Comparison of ENCODE assay signal across 1 cellular context in the genomic region with DNA sequence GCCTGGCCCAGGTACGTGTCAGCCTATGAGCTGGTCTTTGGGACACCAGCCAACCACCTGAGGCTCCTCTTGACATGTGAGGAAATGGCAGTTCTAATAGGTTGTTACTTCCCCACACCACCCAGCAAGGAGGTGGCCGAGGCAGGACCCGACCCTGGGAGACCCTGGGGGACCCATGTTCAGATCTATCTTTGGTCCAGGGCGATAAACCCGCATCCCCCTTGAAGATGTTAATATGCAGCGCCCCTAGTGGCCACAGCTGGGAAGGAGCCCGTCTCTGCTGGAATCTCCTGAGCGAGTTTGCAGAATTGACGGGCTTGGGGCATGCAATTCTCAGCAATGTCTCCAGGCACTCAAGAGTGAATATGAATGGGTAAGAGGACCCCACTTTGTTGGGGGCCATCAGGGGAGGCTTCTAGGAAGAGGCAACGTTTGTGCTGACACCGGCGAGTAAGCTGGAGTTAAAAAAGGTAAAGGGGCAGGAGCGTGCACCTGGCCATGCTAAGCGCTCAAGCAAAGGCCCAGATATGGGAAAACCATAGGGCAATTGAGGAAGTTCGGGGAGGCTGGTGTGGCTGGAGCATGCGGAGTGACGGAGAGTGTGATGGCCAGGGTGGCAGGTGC.
TF ChIP-seq lines count a peak whose summit lies in the region.

No MANE protein-coding gene starts in this region.

TF ChIP-seq in HepG2, 621 proteins besides CTCF, POLR2A, EP300 and RAD21 (continued from another document and continues in another):
- TF ChIP-seq, protein P1, sequence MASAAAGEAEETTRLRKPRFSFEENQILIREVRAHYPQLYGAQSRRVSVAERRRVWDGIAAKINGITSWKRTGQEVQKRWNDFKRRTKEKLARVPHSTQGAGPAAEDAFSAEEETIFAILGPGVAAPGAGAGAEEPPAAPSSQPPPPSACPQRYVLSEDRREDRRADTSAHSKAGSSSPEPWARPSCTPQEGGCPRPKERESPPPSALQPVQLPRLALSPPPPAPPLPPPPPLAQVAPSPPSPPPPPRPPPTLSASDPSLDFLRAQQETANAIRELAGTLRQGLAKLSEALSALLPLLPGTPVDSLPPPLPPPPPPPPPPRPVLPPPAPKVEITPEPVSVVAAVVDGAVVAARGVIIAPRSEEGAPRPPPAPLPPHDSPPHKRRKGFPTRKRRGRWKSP (CRISPR knock-in tag; IDR thresholded peaks at IDR 0.05) = no peak
- TF ChIP-seq, protein P2, sequence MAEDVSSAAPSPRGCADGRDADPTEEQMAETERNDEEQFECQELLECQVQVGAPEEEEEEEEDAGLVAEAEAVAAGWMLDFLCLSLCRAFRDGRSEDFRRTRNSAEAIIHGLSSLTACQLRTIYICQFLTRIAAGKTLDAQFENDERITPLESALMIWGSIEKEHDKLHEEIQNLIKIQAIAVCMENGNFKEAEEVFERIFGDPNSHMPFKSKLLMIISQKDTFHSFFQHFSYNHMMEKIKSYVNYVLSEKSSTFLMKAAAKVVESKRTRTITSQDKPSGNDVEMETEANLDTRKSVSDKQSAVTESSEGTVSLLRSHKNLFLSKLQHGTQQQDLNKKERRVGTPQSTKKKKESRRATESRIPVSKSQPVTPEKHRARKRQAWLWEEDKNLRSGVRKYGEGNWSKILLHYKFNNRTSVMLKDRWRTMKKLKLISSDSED (CRISPR knock-in tag; IDR thresholded peaks at IDR 0.05) = no peak
- TF ChIP-seq, protein P3, sequence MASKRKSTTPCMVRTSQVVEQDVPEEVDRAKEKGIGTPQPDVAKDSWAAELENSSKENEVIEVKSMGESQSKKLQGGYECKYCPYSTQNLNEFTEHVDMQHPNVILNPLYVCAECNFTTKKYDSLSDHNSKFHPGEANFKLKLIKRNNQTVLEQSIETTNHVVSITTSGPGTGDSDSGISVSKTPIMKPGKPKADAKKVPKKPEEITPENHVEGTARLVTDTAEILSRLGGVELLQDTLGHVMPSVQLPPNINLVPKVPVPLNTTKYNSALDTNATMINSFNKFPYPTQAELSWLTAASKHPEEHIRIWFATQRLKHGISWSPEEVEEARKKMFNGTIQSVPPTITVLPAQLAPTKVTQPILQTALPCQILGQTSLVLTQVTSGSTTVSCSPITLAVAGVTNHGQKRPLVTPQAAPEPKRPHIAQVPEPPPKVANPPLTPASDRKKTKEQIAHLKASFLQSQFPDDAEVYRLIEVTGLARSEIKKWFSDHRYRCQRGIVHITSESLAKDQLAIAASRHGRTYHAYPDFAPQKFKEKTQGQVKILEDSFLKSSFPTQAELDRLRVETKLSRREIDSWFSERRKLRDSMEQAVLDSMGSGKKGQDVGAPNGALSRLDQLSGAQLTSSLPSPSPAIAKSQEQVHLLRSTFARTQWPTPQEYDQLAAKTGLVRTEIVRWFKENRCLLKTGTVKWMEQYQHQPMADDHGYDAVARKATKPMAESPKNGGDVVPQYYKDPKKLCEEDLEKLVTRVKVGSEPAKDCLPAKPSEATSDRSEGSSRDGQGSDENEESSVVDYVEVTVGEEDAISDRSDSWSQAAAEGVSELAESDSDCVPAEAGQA (IDR thresholded peaks at IDR 0.05; ENCODE audit: low read depth) = no peak
- TF ChIP-seq, protein P3 (CRISPR knock-in tag; IDR thresholded peaks at IDR 0.05; ENCODE audit: borderline replicate concordance) = no peak
- TF ChIP-seq SOX6 (IDR thresholded peaks at IDR 0.05) (no peak), SOX6 (CRISPR knock-in tag; IDR thresholded peaks at IDR 0.05) (0 out of 2 replicates have a peak, but pooled peaks have one; percentile 10), LCORL (IDR thresholded peaks at IDR 0.05) (no peak), LCORL (CRISPR knock-in tag; IDR thresholded peaks at IDR 0.05) (no peak), ZBTB7B (CRISPR knock-in tag; IDR thresholded peaks at IDR 0.05) (no peak), PHF21A (CRISPR knock-in tag; IDR thresholded peaks at IDR 0.05) (no peak), MXI1 (IDR thresholded peaks at IDR 0.05; ENCODE audit: borderline replicate concordance, low read depth, low read length) (no peak), ZNF263 (CRISPR knock-in tag; IDR thresholded peaks at IDR 0.05) (0 out of 2 replicates have a peak, but pooled peaks have one; percentile 29), KDM1A (CRISPR knock-in tag; IDR thresholded peaks at IDR 0.05) (no peak), EZH2 (conservative IDR thresholded peaks at IDR 0.05; ENCODE audit: low read depth, low read length) (peak; percentile 63; the same call in 1 of the 2 replicates), SMC3 (IDR thresholded peaks at IDR 0.05; ENCODE audit: low read length) (0 out of 2 replicates have a peak, but pooled peaks have one; percentile 12), MAFG (CRISPR knock-in tag; IDR thresholded peaks at IDR 0.05) (no peak), ZNF292 (CRISPR knock-in tag; IDR thresholded peaks at IDR 0.05; ENCODE audit: borderline replicate concordance, low read depth) (no peak), ZNF350 (CRISPR knock-in tag; IDR thresholded peaks at IDR 0.05; ENCODE audit: borderline replicate concordance, low read depth) (peak; percentile 40; the same call in 1 of the 2 replicates), ZNF383 (CRISPR knock-in tag; IDR thresholded peaks at IDR 0.05; ENCODE audit: borderline replicate concordance) (no peak), ZNF619 (CRISPR knock-in tag; IDR thresholded peaks at IDR 0.05) (no peak), PHF8 (CRISPR knock-in tag; IDR thresholded peaks at IDR 0.05) (no peak), ZNF460 (CRISPR knock-in tag; IDR thresholded peaks at IDR 0.05; ENCODE audit: borderline replicate concordance) (no peak), ETV5 (CRISPR knock-in tag; IDR thresholded peaks at IDR 0.05; ENCODE audit: borderline replicate concordance) (0 out of 2 replicates have a peak, but pooled peaks have one; percentile 13), ZKSCAN1 (IDR thresholded peaks at IDR 0.05; ENCODE audit: low read length) (no peak), HDAC2 (CRISPR knock-in tag; IDR thresholded peaks at IDR 0.05) (no peak), ZNF772 (CRISPR knock-in tag; IDR thresholded peaks at IDR 0.05) (no peak), ZNF543 (CRISPR knock-in tag; IDR thresholded peaks at IDR 0.05) (no peak), HCFC1 (IDR thresholded peaks at IDR 0.05; ENCODE audit: low read depth, low read length) (no peak), HES4 (CRISPR knock-in tag; IDR thresholded peaks at IDR 0.05; ENCODE audit: borderline replicate concordance) (no peak), NR2C2 (CRISPR knock-in tag; IDR thresholded peaks at IDR 0.05; ENCODE audit: borderline replicate concordance) (no peak), TMF1 (CRISPR knock-in tag; IDR thresholded peaks at IDR 0.05; ENCODE audit: low read depth) (no peak)
- TF ChIP-seq, protein P4, sequence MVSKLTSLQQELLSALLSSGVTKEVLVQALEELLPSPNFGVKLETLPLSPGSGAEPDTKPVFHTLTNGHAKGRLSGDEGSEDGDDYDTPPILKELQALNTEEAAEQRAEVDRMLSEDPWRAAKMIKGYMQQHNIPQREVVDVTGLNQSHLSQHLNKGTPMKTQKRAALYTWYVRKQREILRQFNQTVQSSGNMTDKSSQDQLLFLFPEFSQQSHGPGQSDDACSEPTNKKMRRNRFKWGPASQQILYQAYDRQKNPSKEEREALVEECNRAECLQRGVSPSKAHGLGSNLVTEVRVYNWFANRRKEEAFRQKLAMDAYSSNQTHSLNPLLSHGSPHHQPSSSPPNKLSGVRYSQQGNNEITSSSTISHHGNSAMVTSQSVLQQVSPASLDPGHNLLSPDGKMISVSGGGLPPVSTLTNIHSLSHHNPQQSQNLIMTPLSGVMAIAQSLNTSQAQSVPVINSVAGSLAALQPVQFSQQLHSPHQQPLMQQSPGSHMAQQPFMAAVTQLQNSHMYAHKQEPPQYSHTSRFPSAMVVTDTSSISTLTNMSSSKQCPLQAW (CRISPR knock-in tag; IDR thresholded peaks at IDR 0.05) = 0 out of 2 replicates have a peak, but pooled peaks have one; percentile 22
- TF ChIP-seq, protein P5, sequence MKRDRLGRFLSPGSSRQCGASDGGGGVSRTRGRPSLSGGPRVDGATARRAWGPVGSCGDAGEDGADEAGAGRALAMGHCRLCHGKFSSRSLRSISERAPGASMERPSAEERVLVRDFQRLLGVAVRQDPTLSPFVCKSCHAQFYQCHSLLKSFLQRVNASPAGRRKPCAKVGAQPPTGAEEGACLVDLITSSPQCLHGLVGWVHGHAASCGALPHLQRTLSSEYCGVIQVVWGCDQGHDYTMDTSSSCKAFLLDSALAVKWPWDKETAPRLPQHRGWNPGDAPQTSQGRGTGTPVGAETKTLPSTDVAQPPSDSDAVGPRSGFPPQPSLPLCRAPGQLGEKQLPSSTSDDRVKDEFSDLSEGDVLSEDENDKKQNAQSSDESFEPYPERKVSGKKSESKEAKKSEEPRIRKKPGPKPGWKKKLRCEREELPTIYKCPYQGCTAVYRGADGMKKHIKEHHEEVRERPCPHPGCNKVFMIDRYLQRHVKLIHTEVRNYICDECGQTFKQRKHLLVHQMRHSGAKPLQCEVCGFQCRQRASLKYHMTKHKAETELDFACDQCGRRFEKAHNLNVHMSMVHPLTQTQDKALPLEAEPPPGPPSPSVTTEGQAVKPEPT (CRISPR knock-in tag; IDR thresholded peaks at IDR 0.05; ENCODE audit: low read depth) = 0 out of 2 replicates have a peak, but pooled peaks have one; percentile 17
- TF ChIP-seq, protein P6, sequence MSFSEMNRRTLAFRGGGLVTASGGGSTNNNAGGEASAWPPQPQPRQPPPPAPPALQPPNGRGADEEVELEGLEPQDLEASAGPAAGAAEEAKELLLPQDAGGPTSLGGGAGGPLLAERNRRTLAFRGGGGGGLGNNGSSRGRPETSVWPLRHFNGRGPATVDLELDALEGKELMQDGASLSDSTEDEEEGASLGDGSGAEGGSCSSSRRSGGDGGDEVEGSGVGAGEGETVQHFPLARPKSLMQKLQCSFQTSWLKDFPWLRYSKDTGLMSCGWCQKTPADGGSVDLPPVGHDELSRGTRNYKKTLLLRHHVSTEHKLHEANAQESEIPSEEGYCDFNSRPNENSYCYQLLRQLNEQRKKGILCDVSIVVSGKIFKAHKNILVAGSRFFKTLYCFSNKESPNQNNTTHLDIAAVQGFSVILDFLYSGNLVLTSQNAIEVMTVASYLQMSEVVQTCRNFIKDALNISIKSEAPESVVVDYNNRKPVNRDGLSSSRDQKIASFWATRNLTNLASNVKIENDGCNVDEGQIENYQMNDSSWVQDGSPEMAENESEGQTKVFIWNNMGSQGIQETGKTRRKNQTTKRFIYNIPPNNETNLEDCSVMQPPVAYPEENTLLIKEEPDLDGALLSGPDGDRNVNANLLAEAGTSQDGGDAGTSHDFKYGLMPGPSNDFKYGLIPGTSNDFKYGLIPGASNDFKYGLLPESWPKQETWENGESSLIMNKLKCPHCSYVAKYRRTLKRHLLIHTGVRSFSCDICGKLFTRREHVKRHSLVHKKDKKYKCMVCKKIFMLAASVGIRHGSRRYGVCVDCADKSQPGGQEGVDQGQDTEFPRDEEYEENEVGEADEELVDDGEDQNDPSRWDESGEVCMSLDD (CRISPR knock-in tag; IDR thresholded peaks at IDR 0.05; ENCODE audit: borderline replicate concordance) = no peak
- TF ChIP-seq, protein P7, sequence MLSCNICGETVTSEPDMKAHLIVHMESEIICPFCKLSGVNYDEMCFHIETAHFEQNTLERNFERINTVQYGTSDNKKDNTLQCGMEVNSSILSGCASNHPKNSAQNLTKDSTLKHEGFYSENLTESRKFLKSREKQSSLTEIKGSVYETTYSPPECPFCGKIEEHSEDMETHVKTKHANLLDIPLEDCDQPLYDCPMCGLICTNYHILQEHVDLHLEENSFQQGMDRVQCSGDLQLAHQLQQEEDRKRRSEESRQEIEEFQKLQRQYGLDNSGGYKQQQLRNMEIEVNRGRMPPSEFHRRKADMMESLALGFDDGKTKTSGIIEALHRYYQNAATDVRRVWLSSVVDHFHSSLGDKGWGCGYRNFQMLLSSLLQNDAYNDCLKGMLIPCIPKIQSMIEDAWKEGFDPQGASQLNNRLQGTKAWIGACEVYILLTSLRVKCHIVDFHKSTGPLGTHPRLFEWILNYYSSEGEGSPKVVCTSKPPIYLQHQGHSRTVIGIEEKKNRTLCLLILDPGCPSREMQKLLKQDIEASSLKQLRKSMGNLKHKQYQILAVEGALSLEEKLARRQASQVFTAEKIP (CRISPR knock-in tag; IDR thresholded peaks at IDR 0.05; ENCODE audit: borderline replicate concordance) = no peak
- TF ChIP-seq, protein P8, sequence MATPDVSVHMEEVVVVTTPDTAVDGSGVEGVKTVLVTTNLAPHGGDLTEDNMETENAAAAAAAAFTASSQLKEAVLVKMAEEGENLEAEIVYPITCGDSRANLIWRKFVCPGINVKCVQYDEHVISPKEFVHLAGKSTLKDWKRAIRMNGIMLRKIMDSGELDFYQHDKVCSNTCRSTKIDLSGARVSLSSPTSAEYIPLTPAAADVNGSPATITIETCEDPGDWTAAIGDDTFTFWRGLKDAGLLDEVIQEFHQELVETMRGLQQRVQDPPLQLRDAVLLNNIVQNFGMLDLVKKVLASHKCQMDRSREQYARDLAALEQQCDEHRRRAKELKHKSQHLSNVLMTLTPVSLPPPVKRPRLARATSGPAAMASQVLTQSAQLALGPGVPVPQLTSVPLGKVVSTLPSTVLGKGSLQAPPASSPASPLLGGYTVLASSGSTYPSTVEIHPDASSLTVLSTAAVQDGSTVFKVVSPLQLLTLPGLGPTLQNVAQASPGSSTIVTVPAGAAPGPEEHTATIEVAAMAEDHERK (CRISPR knock-in tag; IDR thresholded peaks at IDR 0.05; ENCODE audit: low read depth) = no peak
- TF ChIP-seq, protein P9, sequence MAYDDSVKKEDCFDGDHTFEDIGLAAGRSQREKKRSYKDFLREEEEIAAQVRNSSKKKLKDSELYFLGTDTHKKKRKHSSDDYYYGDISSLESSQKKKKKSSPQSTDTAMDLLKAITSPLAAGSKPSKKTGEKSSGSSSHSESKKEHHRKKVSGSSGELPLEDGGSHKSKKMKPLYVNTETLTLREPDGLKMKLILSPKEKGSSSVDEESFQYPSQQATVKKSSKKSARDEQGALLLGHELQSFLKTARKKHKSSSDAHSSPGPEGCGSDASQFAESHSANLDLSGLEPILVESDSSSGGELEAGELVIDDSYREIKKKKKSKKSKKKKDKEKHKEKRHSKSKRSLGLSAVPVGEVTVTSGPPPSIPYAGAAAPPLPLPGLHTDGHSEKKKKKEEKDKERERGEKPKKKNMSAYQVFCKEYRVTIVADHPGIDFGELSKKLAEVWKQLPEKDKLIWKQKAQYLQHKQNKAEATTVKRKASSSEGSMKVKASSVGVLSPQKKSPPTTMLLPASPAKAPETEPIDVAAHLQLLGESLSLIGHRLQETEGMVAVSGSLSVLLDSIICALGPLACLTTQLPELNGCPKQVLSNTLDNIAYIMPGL (CRISPR knock-in tag; IDR thresholded peaks at IDR 0.05; ENCODE audit: borderline replicate concordance in 1 of 2, low read depth in 1 of 2) = peak in 1 of 2 experiments; percentile 17; a peak in 1 of 4 replicates
